ENCODE assay signal across 1 cellular context in genomic region chr19:55516878-55517620, GRCh38.
TF ChIP-seq lines count a peak whose summit lies in the region.

No MANE protein-coding gene starts in this region.

TF ChIP-seq in HepG2, 621 proteins besides CTCF, POLR2A, EP300 and RAD21 (continued from another document):
- 0 out of 2 replicates have a peak, but pooled peaks have one; percentile 11 for TF ChIP-seq PHF20 (CRISPR knock-in tag; IDR thresholded peaks at IDR 0.05)
- no peak for TF ChIP-seq NKX3-1 (CRISPR knock-in tag; IDR thresholded peaks at IDR 0.05)
- TF ChIP-seq ZNF143 (CRISPR knock-in tag; IDR thresholded peaks at IDR 0.05), result peak; percentile 9; the same call in 1 of the 2 replicates
- peak; percentile 54; the same call in 1 of the 2 replicates for TF ChIP-seq PATZ1 (CRISPR knock-in tag; IDR thresholded peaks at IDR 0.05)
- peak; percentile 76; the same call in 1 of the 2 replicates for TF ChIP-seq NFKB2 (CRISPR knock-in tag; IDR thresholded peaks at IDR 0.05; ENCODE audit: borderline replicate concordance)
- TF ChIP-seq, protein P1, sequence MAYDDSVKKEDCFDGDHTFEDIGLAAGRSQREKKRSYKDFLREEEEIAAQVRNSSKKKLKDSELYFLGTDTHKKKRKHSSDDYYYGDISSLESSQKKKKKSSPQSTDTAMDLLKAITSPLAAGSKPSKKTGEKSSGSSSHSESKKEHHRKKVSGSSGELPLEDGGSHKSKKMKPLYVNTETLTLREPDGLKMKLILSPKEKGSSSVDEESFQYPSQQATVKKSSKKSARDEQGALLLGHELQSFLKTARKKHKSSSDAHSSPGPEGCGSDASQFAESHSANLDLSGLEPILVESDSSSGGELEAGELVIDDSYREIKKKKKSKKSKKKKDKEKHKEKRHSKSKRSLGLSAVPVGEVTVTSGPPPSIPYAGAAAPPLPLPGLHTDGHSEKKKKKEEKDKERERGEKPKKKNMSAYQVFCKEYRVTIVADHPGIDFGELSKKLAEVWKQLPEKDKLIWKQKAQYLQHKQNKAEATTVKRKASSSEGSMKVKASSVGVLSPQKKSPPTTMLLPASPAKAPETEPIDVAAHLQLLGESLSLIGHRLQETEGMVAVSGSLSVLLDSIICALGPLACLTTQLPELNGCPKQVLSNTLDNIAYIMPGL (CRISPR knock-in tag; IDR thresholded peaks at IDR 0.05; ENCODE audit: borderline replicate concordance in 1 of 2, low read depth in 1 of 2), result peak; percentile 78 to 85
- no peak for TF ChIP-seq ZNF746 (CRISPR knock-in tag; IDR thresholded peaks at IDR 0.05)
- TF ChIP-seq RBFOX2 (IDR thresholded peaks at IDR 0.05; ENCODE audit: low read depth, low read length), result peak; percentile 66
- TF ChIP-seq ESRRA (CRISPR knock-in tag; IDR thresholded peaks at IDR 0.05; ENCODE audit: low read depth), result peak; percentile 88
- no peak for TF ChIP-seq POLR2G (IDR thresholded peaks at IDR 0.05; ENCODE audit: low read depth, low read length)
- TF ChIP-seq HOXA5 (CRISPR knock-in tag; IDR thresholded peaks at IDR 0.05), result no peak; the same call in 1 of the 2 replicates
- no peak for TF ChIP-seq RARG (CRISPR knock-in tag; IDR thresholded peaks at IDR 0.05; ENCODE audit: low read depth)
- TF ChIP-seq, protein P2, sequence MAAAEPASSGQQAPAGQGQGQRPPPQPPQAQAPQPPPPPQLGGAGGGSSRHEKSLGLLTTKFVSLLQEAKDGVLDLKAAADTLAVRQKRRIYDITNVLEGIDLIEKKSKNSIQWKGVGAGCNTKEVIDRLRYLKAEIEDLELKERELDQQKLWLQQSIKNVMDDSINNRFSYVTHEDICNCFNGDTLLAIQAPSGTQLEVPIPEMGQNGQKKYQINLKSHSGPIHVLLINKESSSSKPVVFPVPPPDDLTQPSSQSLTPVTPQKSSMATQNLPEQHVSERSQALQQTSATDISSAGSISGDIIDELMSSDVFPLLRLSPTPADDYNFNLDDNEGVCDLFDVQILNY (CRISPR knock-in tag; conservative IDR thresholded peaks at IDR 0.05), result no peak
- peak; percentile 73 for TF ChIP-seq THAP11 (CRISPR knock-in tag; IDR thresholded peaks at IDR 0.05)
- TF ChIP-seq ZNF552 (CRISPR knock-in tag; IDR thresholded peaks at IDR 0.05; ENCODE audit: borderline replicate concordance), result no peak
- TF ChIP-seq STAG1 (CRISPR knock-in tag; IDR thresholded peaks at IDR 0.05), result peak; percentile 96
- peak; percentile 95 for TF ChIP-seq HNRNPL (IDR thresholded peaks at IDR 0.05; ENCODE audit: low read depth, low read length)
- peak; percentile 29; the same call in 1 of the 2 replicates for TF ChIP-seq IKZF5 (CRISPR knock-in tag; IDR thresholded peaks at IDR 0.05)
- TF ChIP-seq POGZ (CRISPR knock-in tag; IDR thresholded peaks at IDR 0.05), result 0 out of 2 replicates have a peak, but pooled peaks have one; percentile 21
